ENCODE assay signal across 15 cellular contexts in the genomic region with DNA sequence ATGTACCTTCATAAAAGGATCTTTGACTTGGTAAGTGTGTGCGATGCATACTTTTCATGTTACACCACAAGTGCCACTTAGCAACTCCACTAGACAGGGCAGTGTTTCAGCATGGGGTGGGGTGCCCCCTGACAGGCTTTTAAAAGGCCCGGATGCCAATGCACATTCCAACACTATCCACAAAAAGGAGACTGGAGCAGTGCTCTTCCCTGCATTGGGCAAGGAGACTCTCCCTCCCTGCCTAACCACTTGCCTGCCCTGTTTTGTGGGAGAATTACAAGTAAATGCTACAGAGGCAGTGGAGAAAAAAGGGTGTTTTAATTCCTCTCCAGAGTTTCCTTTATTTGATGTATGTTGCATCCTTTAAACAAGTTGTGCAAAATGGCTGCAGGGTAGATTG. TPM values are rescaled to one million over a fixed set of nuclear protein-coding genes. Genes with fewer than 3 reads are reported as not detected.
DNase-seq lines count a peak whose midpoint lies in the region; ATAC-seq and TF ChIP-seq lines count a peak whose summit lies in the region.
"Had no signal": no experiment of that assay in that cellular context is flagged by ENCODE, and none has a peak within 500 bp of the region (broad histone marks: within the 10 kb centered on the region; RNA-seq: fewer than 3 reads in every experiment).

No MANE protein-coding gene starts in this region.

- H3K27ac Mint-ChIP-seq in endodermal cell, result no peak overlapping the region
- H3K27ac Mint-ChIP-seq: activated naive CD8-positive, alpha-beta T cell treated with anti-CD3 and anti-CD28 coated beads for 36 hours; CD8-positive, alpha-beta memory T cell; dendritic cell treated with granulocyte-macrophage colony-stimulating factor and Interleukin-4, amounts not matched to agents 40 ng/mL and 50 ng/mL, for 4 days had no signal

- 65% methylated on average over 2 of the region's 2 CpGs; no CpG with 5 or more reads in 1 of the 2 experiments for whole genome bisulfite sequencing in endodermal cell (ENCODE audit: insufficient coverage in 1 of 2, insufficient read length in 1 of 2), 2 experiments
- WGBS in lung, 2 donors, result 57 to 72% methylated on average over 2 of the region's 2 CpGs

- intact Hi-C loops in upper lobe of right lung (cut with DNase I), result no loop called here

- peaks cover 10% of the 10 kb centered on the region for H3K27me3 Mint-ChIP-seq in endodermal cell (ENCODE audit: insufficient read depth)

- H3K4me3 ChIP-seq in endodermal cell (ENCODE audit: low read length), result no peak overlapping the region
- no peak overlapping the region for H3K4me3 ChIP-seq in lung
- no peak overlapping the region for H3K4me3 ChIP-seq in upper lobe of right lung
- H3K4me3 ChIP-seq: spleen had no signal

- H3K9ac ChIP-seq in endodermal cell (ENCODE audit: extremely low read depth, low read length, poor library complexity, severe bottlenecking), result no peak overlapping the region

- no peak overlapping the region for H3K4me3 Mint-ChIP-seq in endodermal cell
- H3K4me3 Mint-ChIP-seq: activated naive CD8-positive, alpha-beta T cell treated with anti-CD3 and anti-CD28 coated beads for 36 hours; CD8-positive, alpha-beta memory T cell; dendritic cell treated with granulocyte-macrophage colony-stimulating factor and Interleukin-4, amounts not matched to agents 40 ng/mL and 50 ng/mL, for 4 days had no signal

- H3K9me3 ChIP-seq in endodermal cell (ENCODE audit: control insufficient read depth, low read length), result no peaks in the 10 kb centered on the region
- H3K9me3 ChIP-seq in lung (ENCODE audit: control insufficient read depth in 2 of 2, insufficient read depth in 1 of 2, low read length in 1 of 2), result no peaks in the 10 kb centered on the region
- no peaks in the 10 kb centered on the region for H3K9me3 ChIP-seq in upper lobe of right lung
- H3K9me3 ChIP-seq: spleen had no signal

- no peaks in the 10 kb centered on the region for H3K9me3 Mint-ChIP-seq in endodermal cell
- H3K9me3 Mint-ChIP-seq: activated naive CD8-positive, alpha-beta T cell treated with anti-CD3 and anti-CD28 coated beads for 36 hours; dendritic cell treated with granulocyte-macrophage colony-stimulating factor and Interleukin-4, amounts not matched to agents 40 ng/mL and 50 ng/mL, for 4 days had no signal

- ATAC-seq in lung (ENCODE audit: insufficient read depth, low FRiP score), result no peak
- peak; percentile 83 for ATAC-seq in upper lobe of right lung
- ATAC-seq in GM18868 (IDR thresholded peaks at IDR 0.05; ENCODE audit: unreplicated experiment), result no peak
- no peak for ATAC-seq in HG03378 (IDR thresholded peaks at IDR 0.05; ENCODE audit: unreplicated experiment)

- H3K27me3 ChIP-seq in endodermal cell (ENCODE audit: control insufficient read depth, insufficient read depth, low read length, poor library complexity, severe bottlenecking), result no peaks in the 10 kb centered on the region
- H3K27me3 ChIP-seq in lung (ENCODE audit: control insufficient read depth, insufficient read depth), result no peaks in the 10 kb centered on the region
- no peaks in the 10 kb centered on the region for H3K27me3 ChIP-seq in upper lobe of right lung

- peaks cover 30% of the 10 kb centered on the region for H3K4me1 Mint-ChIP-seq in endodermal cell

- no peaks in the 10 kb centered on the region for H3K36me3 Mint-ChIP-seq in endodermal cell (ENCODE audit: low read depth)
- H3K36me3 Mint-ChIP-seq: activated naive CD8-positive, alpha-beta T cell treated with anti-CD3 and anti-CD28 coated beads for 36 hours; CD8-positive, alpha-beta memory T cell had no signal

- TF ChIP-seq CTCF in endodermal cell (conservative IDR thresholded peaks at IDR 0.05), result no peak
- TF ChIP-seq CTCF in lung (IDR thresholded peaks at IDR 0.05; ENCODE audit: control extremely low read depth, extremely low read depth), result no peak
- no peak for TF ChIP-seq CTCF in upper lobe of right lung (IDR thresholded peaks at IDR 0.05)

- H3K27ac ChIP-seq in endodermal cell (ENCODE audit: low read depth, low read length) (no peak overlapping the region), lung (ENCODE audit: low read depth in 1 of 2, low read length in 1 of 2) (peak overlapping the region in 1 of 2 donors; percentile 73), upper lobe of right lung (no peak overlapping the region)
- H3K27ac ChIP-seq: 22Rv1, spleen had no signal

- H3K4me1 ChIP-seq in endodermal cell (ENCODE audit: control insufficient read depth, insufficient read depth, low read length) (peaks cover 8% of the 10 kb centered on the region), lung (ENCODE audit: control insufficient read depth in 2 of 2, insufficient read depth in 2 of 2, low read length in 2 of 2) (peaks cover 0 to 5% of the 10 kb centered on the region in 2 donors), upper lobe of right lung (no peaks in the 10 kb centered on the region)

- no peaks in the 10 kb centered on the region for H3K36me3 ChIP-seq in endodermal cell (ENCODE audit: control insufficient read depth, insufficient read depth, low read length)
- no peaks in the 10 kb centered on the region for H3K36me3 ChIP-seq in lung (ENCODE audit: control insufficient read depth in 2 of 2, insufficient read depth in 2 of 2, low read length in 2 of 2)
- H3K36me3 ChIP-seq in upper lobe of right lung, result no peaks in the 10 kb centered on the region
- H3K36me3 ChIP-seq: spleen had no signal

- DNase-seq in DMS53 (lab: John Stamatoyannopoulos, UW) (peak; percentile 0), DMS53 treated with DMSO at 0.1 percent for 48 hours (lab: John Stamatoyannopoulos, UW; ENCODE audit: unreplicated experiment) (no peak), endodermal cell (peak; percentile 75), lung (ENCODE audit: low spot score) (peak; percentile 74), upper lobe of right lung (no peak), NCI-H187 treated with DMSO at 0.1 percent for 48 hours (lab: John Stamatoyannopoulos, UW) (no peak)
- DNase-seq: activated CD4-positive, CD25-positive, alpha-beta regulatory T cell; activated naive CD8-positive, alpha-beta T cell treated with anti-CD3 and anti-CD28 coated beads for 36 hours; CD8-positive, alpha-beta memory T cell; NCI-H187; spleen had no signal

RNA-seq across cellular contexts. Expression of a gene that starts 1.7 kb away (rescaled TPM):
- total RNA-seq in endodermal cell (10 to 100 TPM; 21.5 to 21.9 TPM), lung (10 to 100 TPM in 1 of 2 donors, 1 to 10 TPM in 1; 5.4 to 24.5 TPM), upper lobe of right lung (5.8 TPM)
- 10.8 TPM for polyA plus RNA-seq in endodermal cell (2013, experiment 1 of 2)
- 8.2 TPM for polyA plus RNA-seq in endodermal cell (2013, experiment 2 of 2)
- polyA plus RNA-seq in lung, result 1 to 10 TPM; 1.5 to 2.8 TPM
- total RNA-seq: activated naive CD8-positive, alpha-beta T cell treated with anti-CD3 and anti-CD28 coated beads for 36 hours; CD8-positive, alpha-beta memory T cell had no signal
- polyA plus RNA-seq: CD8-positive, alpha-beta memory T cell had no signal

Comparison
In these comparisons a context has a peak if more than half of its experiments do, and no peak if none do; other contexts are left out.
1. DNase-seq: peak in DMS53 (single experiment), endodermal cell (single experiment) and lung (single experiment); none in DMS53 treated with DMSO at 0.1 percent for 48 hours (single experiment), upper lobe of right lung (single experiment) and NCI-H187 treated with DMSO at 0.1 percent for 48 hours (single experiment).